In genomic region chr12:74728006-74728405, GRCh38 we compare ENCODE assay signal across 8 cellular contexts.
"Had no signal": no experiment of that assay in that cellular context is flagged by ENCODE, and none has a peak within 500 bp of the region (broad histone marks: within the 10 kb centered on the region; RNA-seq: fewer than 3 reads in every experiment).

No MANE protein-coding gene starts in this region.

- FAIRE-seq: HTR-8/SVneo, K562 had no signal

- H3K4me2 ChIP-seq: KMS-11 had no signal

- H3K9ac ChIP-seq: KMS-11 had no signal

- H3K4me3 Mint-ChIP-seq: IgD-negative memory B cell had no signal

- H3K36me3 Mint-ChIP-seq: IgD-negative memory B cell had no signal

- H3K27me3 Mint-ChIP-seq: IgD-negative memory B cell had no signal

- H3K4me3 ChIP-seq: K562 had no signal

- DNase-seq: IMR-90, KBM-7, KG1 had no signal

- H3K27ac Mint-ChIP-seq: IgD-negative memory B cell had no signal

- ATAC-seq: K562 had no signal

- H3K27ac ChIP-seq: HL-60, KMS-11 had no signal

- H3K4me1 Mint-ChIP-seq: IgD-negative memory B cell had no signal
